35 cellular contexts compared by ENCODE assay signal in genomic region chr7:108669958-108670357, GRCh38.
"Had no signal": no experiment of that assay in that cellular context is flagged by ENCODE, and none has a peak within 500 bp of the region (broad histone marks: within the 10 kb centered on the region; RNA-seq: fewer than 3 reads in every experiment).

No MANE protein-coding gene starts in this region.

- H3K9me3 ChIP-seq: MG63 had no signal

- H3K27me3 ChIP-seq: MG63 had no signal

- H3K4me3 ChIP-seq: MG63 had no signal

- DNase-seq: Karpas-422, Kasumi-1, KG1, MG63, MM.1S, MV-4-11, NCI-H1048, NCI-H1092, NCI-H1092 treated with DMSO at 0.1 percent for 48 hours, NCI-H1105, NCI-H1105 treated with DMSO at 0.1 percent for 48 hours, NCI-H1417, NCI-H1417 treated with DMSO at 0.1 percent for 48 hours, NCI-H1436, NCI-H1436 treated with DMSO at 0.1 percent for 48 hours, NCI-H146, NCI-H1694, NCI-H1694 treated with DMSO at 0.1 percent for 48 hours, NCI-H187, NCI-H187 treated with DMSO at 0.1 percent for 48 hours, NCI-H1930, NCI-H2029, NCI-H2029 treated with DMSO at 0.1 percent for 48 hours, NCI-H2081, NCI-H2081 treated with DMSO at 0.1 percent for 48 hours, NCI-H2107, NCI-H2171, NCI-H2171 treated with DMSO at 0.1 percent for 48 hours, NCI-H2227 treated with DMSO at 0.1 percent for 48 hours, NCI-H226, NCI-H345, NCI-H446, NCI-H446 treated with DMSO at 0.1 percent for 48 hours, NCI-H510A had no signal

- H3K4me2 ChIP-seq: KMS-11 had no signal

- H3K27ac ChIP-seq: KMS-11 had no signal

- H3K36me3 ChIP-seq: MG63 had no signal

- H3K9ac ChIP-seq: KMS-11 had no signal
